1 cellular context compared by ENCODE assay signal in the genomic region with DNA sequence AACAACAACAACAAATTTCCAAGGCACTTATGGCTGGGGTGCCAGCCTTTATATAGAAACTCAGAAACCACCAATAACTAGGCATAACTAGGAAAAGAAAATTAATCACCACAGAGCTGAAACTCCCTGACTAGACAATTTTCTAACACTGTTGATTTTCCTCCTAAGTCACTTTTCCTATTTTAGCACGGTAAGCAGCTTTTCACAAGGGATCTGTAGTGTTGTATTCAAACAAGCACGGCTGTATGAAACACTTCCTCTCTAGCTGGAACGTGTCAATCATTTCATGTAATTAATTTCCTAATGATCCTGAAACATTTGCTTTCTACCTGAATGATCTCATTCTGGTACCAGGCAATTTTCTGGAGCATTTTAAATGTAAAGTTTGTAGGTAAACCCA.
TF ChIP-seq lines count a peak whose summit lies in the region.

No MANE protein-coding gene starts in this region.

TF ChIP-seq in HCT116, 20 proteins besides CTCF, POLR2A, EP300 and RAD21:
- TF ChIP-seq EGR1 (IDR thresholded peaks at IDR 0.05; ENCODE audit: low read depth) (no peak), CBX3 (IDR thresholded peaks at IDR 0.05; ENCODE audit: low read depth) (peak; percentile 37; the same call in 1 of the 2 replicates), SRF (IDR thresholded peaks at IDR 0.05; ENCODE audit: low read depth) (0 out of 2 replicates have a peak, but pooled peaks have one; percentile 10), SP1 (IDR thresholded peaks at IDR 0.05; ENCODE audit: low read depth) (peak; percentile 39; the same call in 1 of the 2 replicates), JUND (IDR thresholded peaks at IDR 0.05) (0 out of 2 replicates have a peak, but pooled peaks have one; percentile 5)
- TF ChIP-seq, protein P1, sequence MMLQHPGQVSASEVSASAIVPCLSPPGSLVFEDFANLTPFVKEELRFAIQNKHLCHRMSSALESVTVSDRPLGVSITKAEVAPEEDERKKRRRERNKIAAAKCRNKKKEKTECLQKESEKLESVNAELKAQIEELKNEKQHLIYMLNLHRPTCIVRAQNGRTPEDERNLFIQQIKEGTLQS (IDR thresholded peaks at IDR 0.05), result no peak
